Comparison of ENCODE assay signal across 11 cellular contexts in genomic region chr5:135242021-135242480, GRCh38.
DNase-seq lines count a peak whose midpoint lies in the region; ATAC-seq, FAIRE-seq and TF ChIP-seq lines count a peak whose summit lies in the region.
"Had no signal": no experiment of that assay in that cellular context is flagged by ENCODE, and none has a peak within 500 bp of the region (broad histone marks: within the 10 kb centered on the region; RNA-seq: fewer than 3 reads in every experiment).

No MANE protein-coding gene starts in this region.

- no peak overlapping the region for H2AFZ ChIP-seq in endothelial cell of umbilical vein (ENCODE audit: low read depth, low read length)

- H3K4me1 ChIP-seq in endothelial cell of umbilical vein (ENCODE audit: control insufficient read depth, extremely low read depth, insufficient read depth, low read length), result peaks cover 26% of the 10 kb centered on the region

- H3K4me3 ChIP-seq in endothelial cell of umbilical vein (replicated peaks in 1 of 3; ENCODE audit: insufficient read depth in 1 of 3, low read depth in 1 of 3, low read length in 3 of 3), result no peak overlapping the region

- CTCF ChIA-PET in endothelial cell of umbilical vein (lab: Charles Lee), result interaction anchor here (1.1 to 2.4 kb wide), 7 partner anchors 8 to 51 kb away, joined by 3 to 8 read pairs (median 3); no protein-coding TSS in a partner anchor

- no peak for TF ChIP-seq POLR2A in endothelial cell of umbilical vein (IDR thresholded peaks at IDR 0.05; ENCODE audit: low read depth, low read length)

- H4K20me1 ChIP-seq in endothelial cell of umbilical vein (replicated peaks; ENCODE audit: control insufficient read depth, extremely low read depth, insufficient read depth, low read length), result no peaks in the 10 kb centered on the region

- H3K9me1 ChIP-seq in endothelial cell of umbilical vein (replicated peaks; ENCODE audit: control insufficient read depth, extremely low read depth, insufficient read depth, low read length), result no peaks in the 10 kb centered on the region

- no peaks in the 10 kb centered on the region for H3K79me2 ChIP-seq in endothelial cell of umbilical vein (ENCODE audit: control insufficient read depth, insufficient read depth, low read length)

- H3K4me2 ChIP-seq in endothelial cell of umbilical vein (ENCODE audit: insufficient read depth, low read length), result peak overlapping the region; percentile 13

- no peak overlapping the region for H3K27ac ChIP-seq in endothelial cell of umbilical vein (ENCODE audit: insufficient read depth, low read depth, low read length)

- no peak for TF ChIP-seq CTCF in endothelial cell of umbilical vein (IDR thresholded peaks at IDR 0.05; ENCODE audit: extremely low read depth in 1 of 2, insufficient read depth in 1 of 2, low read depth in 1 of 2, low read length in 2 of 2)

- BruUV-seq in endothelial cell of umbilical vein (replicated peaks; lab: Mats Ljungman, UMichigan), result no TSS peak

- POLR2A ChIA-PET in endothelial cell of umbilical vein (lab: Charles Lee), result no interaction called here

- DNase-seq in ACHN, result peak; percentile 11
- DNase-seq in M059J (ENCODE audit: low read depth), result peak; percentile 98
- peak; percentile 42 for DNase-seq in endothelial cell of umbilical vein (ENCODE audit: low read depth, low spot score)
- DNase-seq in myocyte (ENCODE audit: low read depth), result peak; percentile 97
- no peak for DNase-seq in HT-29 (ENCODE audit: low spot score)
- no peak for DNase-seq in cerebellar cortex (ENCODE audit: low spot score)
- no peak for DNase-seq in activated CD4-positive, alpha-beta T cell treated with anti-CD3 and anti-CD28 coated beads, Interleukin-2, amount 50 U/mL, for 1 hour
- DNase-seq: activated CD4-positive, alpha-beta T cell treated with anti-CD3 and anti-CD28 coated beads, Interleukin-2, amount 10 ng/mL, durations not matched to agents 7 days and 5 days; CD4-positive, CD25-positive, alpha-beta regulatory T cell; KG1 had no signal

- H3K9me3 ChIP-seq in endothelial cell of umbilical vein (replicated peaks; ENCODE audit: control insufficient read depth, insufficient read depth, low read length), result no peaks in the 10 kb centered on the region

- H3K36me3 ChIP-seq in endothelial cell of umbilical vein (ENCODE audit: control insufficient read depth in 2 of 2, extremely low read depth in 1 of 2, insufficient read depth in 2 of 2, low read length in 2 of 2), result no peaks in the 10 kb centered on the region

- no peak for ATAC-seq in GM19467 (IDR thresholded peaks at IDR 0.05; ENCODE audit: unreplicated experiment)

- no peaks in the 10 kb centered on the region for H3K27me3 ChIP-seq in endothelial cell of umbilical vein (ENCODE audit: control insufficient read depth in 2 of 2, insufficient read depth in 2 of 2, low read length in 2 of 2)

- dilution Hi-C loops in endothelial cell of umbilical vein (cut with MboI; ENCODE audit: extremely low pct_ligation_motif_present, low sequenced_read_pairs), result no loop called here

- in situ Hi-C loops in ACHN (cut with HindIII; ENCODE audit: low pct_ligation_motif_present, low pct_unique_long_range_greater_than_20kb, low sequenced_read_pairs), result no loop called here

- no peak overlapping the region for H3K9ac ChIP-seq in endothelial cell of umbilical vein (replicated peaks; ENCODE audit: extremely low read depth, insufficient read depth, low read length)

- intact Hi-C loops in endothelial cell of umbilical vein (cut with micrococcal nuclease), result no loop called here

- peak; percentile 70 for FAIRE-seq in endothelial cell of umbilical vein (lab: Jason Lieb, UNC)

TF ChIP-seq in endothelial cell of umbilical vein, 7 proteins besides CTCF, POLR2A, EP300 and RAD21:
- peak; percentile 64 for TF ChIP-seq FOS (IDR thresholded peaks at IDR 0.05; ENCODE audit: borderline replicate concordance, insufficient read depth, low read length)
- TF ChIP-seq EZH2 (IDR thresholded peaks at IDR 0.05; ENCODE audit: borderline replicate concordance, low read depth, low read length, severe bottlenecking), result no peak
- no peak for TF ChIP-seq MAX (IDR thresholded peaks at IDR 0.05; ENCODE audit: insufficient read depth, insufficient read length)
- TF ChIP-seq POLR2AphosphoS5 (IDR thresholded peaks at IDR 0.05; ENCODE audit: insufficient read depth, low read depth, low read length), result peak; percentile 33
- TF ChIP-seq GATA2 (IDR thresholded peaks at IDR 0.05; ENCODE audit: insufficient read depth, insufficient read length, low read depth, low read length), result no peak

Comparison
In these comparisons a context has a peak if more than half of its experiments do, and no peak if none do; other contexts are left out.
1. DNase-seq: peak in ACHN (single experiment), M059J (single experiment), endothelial cell of umbilical vein (single experiment) and myocyte (single experiment); none in HT-29 (single experiment), cerebellar cortex (single experiment) and activated CD4-positive, alpha-beta T cell treated with anti-CD3 and anti-CD28 coated beads, Interleukin-2, amount 50 U/mL, for 1 hour (single experiment).